27 cellular contexts compared by ENCODE assay signal in genomic region chr5:173812811-173813550, GRCh38.
DNase-seq lines count a peak whose midpoint lies in the region; FAIRE-seq and TF ChIP-seq lines count a peak whose summit lies in the region.
"Had no signal": no experiment of that assay in that cellular context is flagged by ENCODE, and none has a peak within 500 bp of the region (broad histone marks: within the 10 kb centered on the region; RNA-seq: fewer than 3 reads in every experiment).

No MANE protein-coding gene starts in this region.

- no peak overlapping the region for H3K4me3 ChIP-seq in bronchial epithelial cell (ENCODE audit: low read depth, low read length)
- H3K4me3 ChIP-seq: gastrocnemius medialis, hepatocyte, suprapubic skin had no signal

- peak; percentile 16 for DNase-seq in ELR (ENCODE audit: low read depth)
- DNase-seq in M059J (ENCODE audit: low read depth): peak; percentile 37
- peak; percentile 45 for DNase-seq in bronchial epithelial cell (ENCODE audit: low read depth)
- peak; percentile 75 for DNase-seq in iris pigment epithelial cell (ENCODE audit: low read depth)
- no peak for DNase-seq in NCI-H524 treated with DMSO at 0.1 percent for 48 hours (lab: John Stamatoyannopoulos, UW)
- DNase-seq in HPDE6-E6E7 (ENCODE audit: extremely low spot score): no peak
- DNase-seq in medulla oblongata (ENCODE audit: extremely low spot score): no peak
- no peak for DNase-seq in cerebellar nuclear complex (lab: John Stamatoyannopoulos, UW)
- DNase-seq: activated CD4-positive, alpha-beta T cell treated with anti-CD3 and anti-CD28 coated beads for 36 hours; activated effector memory CD4-positive, alpha-beta T cell treated with anti-CD3 and anti-CD28 coated beads, Interleukin-2, amount 50 U/mL, for 16 hours; activated naive CD8-positive, alpha-beta T cell treated with anti-CD3 and anti-CD28 coated beads for 36 hours; activated T-cell treated with anti-CD3 and anti-CD28 coated beads, Interleukin-2, amount 50 U/mL, for 1 hour; Caco-2; DMS79; gastrocnemius medialis; KG1; left colon; NCI-H1436 treated with DMSO at 0.1 percent for 48 hours; NCI-H2107; NCI-H446; OCI-M1; posterior cingulate gyrus; stimulated activated naive B cell treated with anti-CD40 and anti-IgM and Interleukin-4, amounts not matched to agents 10 μg/mL and 1 μg/mL and 100 μg/mL, for 72 hours; T-helper 2 cell had no signal

- H3K27me3 ChIP-seq in bronchial epithelial cell (ENCODE audit: control insufficient read depth, insufficient read depth, low read length): no peaks in the 10 kb centered on the region
- H3K27me3 ChIP-seq: gastrocnemius medialis, hepatocyte, suprapubic skin had no signal

- no peak for TF ChIP-seq CTCF in bronchial epithelial cell (IDR thresholded peaks at IDR 0.05; ENCODE audit: insufficient read depth, low read length, severe bottlenecking)

- H3K36me3 ChIP-seq in bronchial epithelial cell (ENCODE audit: control insufficient read depth, insufficient read depth, low read length): no peaks in the 10 kb centered on the region
- H3K36me3 ChIP-seq: gastrocnemius medialis, suprapubic skin had no signal

- no peak for FAIRE-seq in bronchial epithelial cell (lab: Jason Lieb, UNC)
- FAIRE-seq: H1 had no signal

Comparison
In these comparisons a context has a peak if more than half of its experiments do, and no peak if none do; other contexts are left out.
1. DNase-seq: peak in ELR (single experiment), M059J (single experiment), bronchial epithelial cell (single experiment) and iris pigment epithelial cell (single experiment); none in NCI-H524 treated with DMSO at 0.1 percent for 48 hours (single experiment), HPDE6-E6E7 (single experiment), medulla oblongata (single experiment) and cerebellar nuclear complex (0 of 2).